Comparison of ENCODE assay signal across 10 cellular contexts in the genomic region with DNA sequence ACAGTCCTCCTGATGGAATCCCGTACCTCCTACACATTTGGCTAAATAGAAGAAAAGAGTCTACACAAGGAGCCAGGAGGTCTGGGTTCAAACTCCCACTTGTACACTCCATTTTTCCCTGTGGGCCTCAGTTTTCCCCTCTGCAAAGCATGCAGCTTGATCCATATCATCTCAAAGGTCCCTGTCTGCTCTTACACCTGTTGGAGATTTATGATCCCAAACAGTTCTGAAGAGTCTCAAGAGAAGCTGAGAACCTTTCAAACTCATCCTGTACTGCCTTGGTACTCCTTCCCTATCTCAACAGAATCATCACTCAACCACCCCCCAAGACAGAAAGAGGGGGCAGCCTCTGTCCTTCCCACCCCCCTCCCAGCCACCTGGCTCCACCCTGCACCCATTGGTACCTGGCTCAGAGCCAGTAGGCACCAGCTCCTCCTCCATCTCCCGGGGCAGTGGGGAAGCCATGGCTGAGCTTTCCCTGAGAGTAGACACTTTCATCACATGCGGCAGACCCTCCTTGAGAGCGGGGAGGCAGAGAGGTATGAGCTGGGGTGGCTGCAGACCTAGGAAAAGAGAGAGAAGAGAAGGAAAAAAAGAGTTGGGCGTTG. TPM values are rescaled to one million over a fixed set of nuclear protein-coding genes. Genes with fewer than 3 reads are reported as not detected.
DNase-seq lines count a peak whose midpoint lies in the region; ATAC-seq and TF ChIP-seq lines count a peak whose summit lies in the region.
"Had no signal": no experiment of that assay in that cellular context is flagged by ENCODE, and none has a peak within 500 bp of the region (broad histone marks: within the 10 kb centered on the region; RNA-seq: fewer than 3 reads in every experiment).

No MANE protein-coding gene starts in this region.

- H2BK5ac ChIP-seq in mesenchymal stem cell (ENCODE audit: low read depth, low read length, poor library complexity, severe bottlenecking) = no peak overlapping the region

- no peak overlapping the region for H3K23ac ChIP-seq in mesenchymal stem cell (ENCODE audit: low read length in 2 of 2)

- H2BK120ac ChIP-seq in mesenchymal stem cell (ENCODE audit: low read depth, low read length) = peak overlapping the region; percentile 89

- CTCF ChIA-PET in mammary epithelial cell (lab: Charles Lee; ENCODE audit: low non-redundant PET) = interaction anchor here (0.7 kb wide), 1 partner anchor 10 kb away, joined by 3 read pairs; no protein-coding TSS in a partner anchor

- H2BK12ac ChIP-seq in mesenchymal stem cell (ENCODE audit: low read length in 2 of 2) = peak overlapping the region; percentile 9 to 65

- H3K4me1 ChIP-seq in heart right ventricle (peaks cover 27 to 86% (median 71%) of the 10 kb centered on the region in 9 donors), mammary epithelial cell (ENCODE audit: insufficient read depth, low read length) (peaks cover 51% of the 10 kb centered on the region), mesenchymal stem cell (ENCODE audit: control insufficient read depth, insufficient read depth, low read depth, low read length) (peaks cover 33% of the 10 kb centered on the region), uterus (peaks cover 13 to 31% of the 10 kb centered on the region in 2 donors)

- peak overlapping the region; percentile 46 to 75 for H3K18ac ChIP-seq in mesenchymal stem cell (ENCODE audit: low read depth in 1 of 2, low read length in 2 of 2)

- peak overlapping the region; percentile 96 for H3K4me2 ChIP-seq in mammary epithelial cell (ENCODE audit: insufficient read depth, low read depth, low read length)
- H3K4me2 ChIP-seq in mesenchymal stem cell (ENCODE audit: low read length, poor library complexity, severe bottlenecking) = peak overlapping the region; percentile 77

- H2AFZ ChIP-seq in mammary epithelial cell (ENCODE audit: low read depth, low read length) = peak overlapping the region; percentile 16
- no peak overlapping the region for H2AFZ ChIP-seq in mesenchymal stem cell (ENCODE audit: low read depth, low read length)

- H3K79me2 ChIP-seq in mammary epithelial cell (ENCODE audit: insufficient read depth, low read length) = peaks cover 73% of the 10 kb centered on the region

- intact Hi-C loops in heart right ventricle (cut with DNase I) = loop anchor here in 1 of 10 donors (5.0 kb wide), 1 partner anchor 44 kb away; no protein-coding TSS in a partner anchor
- intact Hi-C loops in left cardiac atrium (cut with DNase I) = no loop called here
- intact Hi-C loops in mammary epithelial cell (cut with micrococcal nuclease) = loop anchor here (5.0 kb wide), 2 partner anchors 189 to 479 kb away; no protein-coding TSS in a partner anchor
- intact Hi-C loops in uterus (cut with DNase I; ENCODE audit: low total_unique reads) = no loop called here

- H3K9me3 ChIP-seq in heart right ventricle (no peaks in the 10 kb centered on the region), mammary epithelial cell (replicated peaks; ENCODE audit: insufficient read depth, low read length) (no peaks in the 10 kb centered on the region), mesenchymal stem cell (ENCODE audit: control insufficient read depth, low read length) (no peaks in the 10 kb centered on the region), uterus (no peaks in the 10 kb centered on the region)

- H3K27ac ChIP-seq in heart right ventricle (peak overlapping the region; percentile 48 to 96 (median 92)), mammary epithelial cell (ENCODE audit: insufficient read depth, low read depth, low read length) (peak overlapping the region; percentile 85), mesenchymal stem cell (ENCODE audit: low read length, poor library complexity, severe bottlenecking) (peak overlapping the region; percentile 78), uterus (peak overlapping the region; percentile 95 to 98)

- peak overlapping the region; percentile 52 for H4K91ac ChIP-seq in mesenchymal stem cell (ENCODE audit: low read length)

- peak overlapping the region; percentile 10 to 80 (median 66) for H3K4me3 ChIP-seq in heart right ventricle
- peak overlapping the region; percentile 54 to 60 (median 56) for H3K4me3 ChIP-seq in mammary epithelial cell (replicated peaks in 1 of 3; ENCODE audit: insufficient read depth in 1 of 3, low read depth in 2 of 3, low read length in 3 of 3)
- H3K4me3 ChIP-seq in mesenchymal stem cell (ENCODE audit: insufficient read depth in 1 of 2, low read depth in 1 of 2, low read length in 2 of 2) = peak overlapping the region in 1 of 2 experiments; percentile 97
- peak overlapping the region; percentile 37 to 65 for H3K4me3 ChIP-seq in uterus

- peaks cover 30% of the 10 kb centered on the region for H3K79me1 ChIP-seq in mesenchymal stem cell (replicated peaks; ENCODE audit: low read length, poor library complexity, severe bottlenecking)

- dilution Hi-C loops in mammary epithelial cell (cut with HindIII; ENCODE audit: low sequenced_read_pairs) = loop anchor here (10.0 kb wide), 1 partner anchor 477 kb away; no protein-coding TSS in a partner anchor

- H3K27me3 ChIP-seq in heart right ventricle (no peaks in the 10 kb centered on the region), mammary epithelial cell (ENCODE audit: insufficient read depth, low read length) (no peaks in the 10 kb centered on the region), mesenchymal stem cell (ENCODE audit: control insufficient read depth in 1 of 2, insufficient read depth in 1 of 2, low read length in 2 of 2) (no peaks in the 10 kb centered on the region), uterus (no peaks in the 10 kb centered on the region)

- ATAC-seq in heart right ventricle (no peak), left cardiac atrium (no peak), HG03469 (IDR thresholded peaks at IDR 0.05; ENCODE audit: unreplicated experiment) (no peak)

- H4K8ac ChIP-seq in mesenchymal stem cell (ENCODE audit: low read length) = no peak overlapping the region

- no peak for TF ChIP-seq CTCF in heart right ventricle (IDR thresholded peaks at IDR 0.05)
- TF ChIP-seq CTCF in mammary epithelial cell (conservative IDR thresholded peaks at IDR 0.05 in 1 of 2, IDR thresholded peaks at IDR 0.05 in 1 of 2; ENCODE audit: extremely low read depth in 1 of 2, insufficient read depth in 1 of 2, low read depth in 1 of 2, low read length in 2 of 2) = no peak
- no peak for TF ChIP-seq CTCF in uterus (IDR thresholded peaks at IDR 0.05)
- TF ChIP-seq CTCF in GM13976 (IDR thresholded peaks at IDR 0.05; ENCODE audit: borderline replicate concordance, control extremely low read depth, extremely low read depth, insufficient read depth, missing control alignments) = no peak

- peaks cover 0 to 50% (median 15%) of the 10 kb centered on the region in 9 donors for H3K36me3 ChIP-seq in heart right ventricle
- peaks cover 24% of the 10 kb centered on the region for H3K36me3 ChIP-seq in mammary epithelial cell (ENCODE audit: insufficient read depth, low read length)
- H3K36me3 ChIP-seq in mesenchymal stem cell (ENCODE audit: control insufficient read depth in 1 of 2, insufficient read depth in 2 of 2, low read depth in 1 of 2, low read length in 2 of 2) = peaks cover 42 to 52% of the 10 kb centered on the region in 2 experiments
- H3K36me3 ChIP-seq in uterus = no peaks in the 10 kb centered on the region

- H2BK15ac ChIP-seq in mesenchymal stem cell (ENCODE audit: low read depth, poor library complexity, severe bottlenecking) = peak overlapping the region; percentile 73

- peak overlapping the region; percentile 35 to 60 for H3K4ac ChIP-seq in mesenchymal stem cell (ENCODE audit: low read depth in 1 of 2, low read length in 2 of 2)

- no peaks in the 10 kb centered on the region for H4K20me1 ChIP-seq in mammary epithelial cell (ENCODE audit: insufficient read depth, low read length)

- DNase-seq in heart right ventricle (no peak), left cardiac atrium (no peak), mammary epithelial cell (peak; percentile 45), mesenchymal stem cell (no peak), uterus (no peak), GM13976 (ENCODE audit: low spot score) (no peak), NCI-H2171 (lab: John Stamatoyannopoulos, UW) (no peak)
- DNase-seq: GDM1, NCI-H446 treated with DMSO at 0.1 percent for 48 hours had no signal

- no TSS peak for BruUV-seq in mammary epithelial cell (replicated peaks; lab: Mats Ljungman, UMichigan)

- in situ Hi-C loops in mammary epithelial cell (cut with MboI; ENCODE audit: low sequenced_read_pairs in 2 of 2) (no loop called here), GM13976 (cut with MboI; ENCODE audit: low sequenced_read_pairs, unreplicated experiment) (no loop called here)

- no peak for TF ChIP-seq POLR2A in uterus (IDR thresholded peaks at IDR 0.05)

- peak overlapping the region; percentile 33 for H2AK5ac ChIP-seq in mesenchymal stem cell (ENCODE audit: low read length, severe bottlenecking)

- no peak overlapping the region for H3K14ac ChIP-seq in mesenchymal stem cell (ENCODE audit: low read length in 2 of 2)

- H3K9ac ChIP-seq in mammary epithelial cell (ENCODE audit: insufficient read depth, low read length) (peak overlapping the region; percentile 92), mesenchymal stem cell (ENCODE audit: low read length) (peak overlapping the region; percentile 97)

- 44 to 57% methylated on average over 5 of the region's 5 CpGs for WGBS in heart right ventricle, 2 donors
- WGBS in mammary epithelial cell (ENCODE audit: low coverage, missing lambda C conversion rate) = 11% methylated on average over 3 of the region's 5 CpGs
- 78% methylated on average over 5 of the region's 5 CpGs for WGBS in mesenchymal stem cell

RNA-seq across cellular contexts. Expression of gene TNKS1BP1, which starts 3.3 kb away (rescaled TPM):
- total RNA-seq in heart right ventricle = 10 to 100 TPM; 19.9 to 53.8 (median 34.3) TPM
- 100 to 1,000 TPM in 1 of 2 donors, 10 to 100 TPM in 1; 39.6 to 118 TPM for polyA plus RNA-seq in heart right ventricle
- total RNA-seq in left cardiac atrium = 10 to 100 TPM; 73.6 to 82.6 TPM
- 100 to 1,000 TPM; 195 to 208 TPM for total RNA-seq in mammary epithelial cell
- 84.3 TPM for polyA plus RNA-seq in mammary epithelial cell
- polyA minus RNA-seq in mammary epithelial cell = 309 TPM
- polyA plus RNA-seq in mesenchymal stem cell (2013, experiment 1 of 2) = 141 TPM
- polyA plus RNA-seq in mesenchymal stem cell (2013, experiment 2 of 2) = 142 TPM
- total RNA-seq in uterus = 100 to 1,000 TPM in 1 of 4 donors, 10 to 100 TPM in 3; 22.5 to 269 (median 70.8) TPM

RNA-seq across cellular contexts. Expression of gene SSRP1, which starts 14.2 kb away (rescaled TPM):
- 10 to 100 TPM; 30.5 to 44.9 (median 35.4) TPM for total RNA-seq in heart right ventricle
- 10 to 100 TPM; 22.6 to 73.2 TPM for polyA plus RNA-seq in heart right ventricle
- total RNA-seq in left cardiac atrium = 10 to 100 TPM; 34.7 to 45.5 TPM
- total RNA-seq in mammary epithelial cell = 100 to 1,000 TPM in 1 of 2 donors, 10 to 100 TPM in 1; 53.0 to 127 TPM
- 160 TPM for polyA plus RNA-seq in mammary epithelial cell
- polyA minus RNA-seq in mammary epithelial cell = 291 TPM
- 79.2 TPM for polyA plus RNA-seq in mesenchymal stem cell (2013, experiment 1 of 2)
- polyA plus RNA-seq in mesenchymal stem cell (2013, experiment 2 of 2) = 75.1 TPM
- 100 to 1,000 TPM in 1 of 4 donors, 10 to 100 TPM in 3; 29.4 to 115 (median 75.3) TPM for total RNA-seq in uterus

RNA-seq across cellular contexts. Expression of gene P2RX3, which starts 16.7 kb away (rescaled TPM):
- total RNA-seq in heart right ventricle (1 to 10 TPM in 7 of 10 donors, under 1 TPM in 3; 0.32 to 5.1 (median 1.5) TPM), left cardiac atrium (1 to 10 TPM in 1 of 2 donors, under 1 TPM in 1; 0.84 to 1.7 TPM), mammary epithelial cell (not detected), uterus (under 1 TPM in 1 of 4 donors, not detected in 3; 0.69 TPM)
- polyA plus RNA-seq in heart right ventricle (under 1 TPM; 0.42 to 0.66 TPM), mammary epithelial cell (not detected)
- not detected for polyA minus RNA-seq in mammary epithelial cell
- not detected for polyA plus RNA-seq in mesenchymal stem cell (2013, experiment 1 of 2)
- polyA plus RNA-seq in mesenchymal stem cell (2013, experiment 2 of 2) = not detected

RNA-seq across cellular contexts. Expression of gene PRG3, which starts 59.5 kb away (rescaled TPM):
- not detected for total RNA-seq in heart right ventricle
- polyA plus RNA-seq in heart right ventricle = not detected
- not detected for total RNA-seq in left cardiac atrium
- not detected for total RNA-seq in mammary epithelial cell
- not detected for polyA plus RNA-seq in mammary epithelial cell
- not detected for polyA minus RNA-seq in mammary epithelial cell
- polyA plus RNA-seq in mesenchymal stem cell (2013, experiment 1 of 2) = not detected
- not detected for polyA plus RNA-seq in mesenchymal stem cell (2013, experiment 2 of 2)
- total RNA-seq in uterus = not detected
